Comparison of ENCODE assay signal across 8 cellular contexts in genomic region chr1:44406761-44407429, GRCh38. TPM values are rescaled to one million over a fixed set of nuclear protein-coding genes. Genes with fewer than 3 reads are reported as not detected.
DNase-seq lines count a peak whose midpoint lies in the region; ATAC-seq and TF ChIP-seq lines count a peak whose summit lies in the region.

No MANE protein-coding gene starts in this region.

- H3K36me3 Mint-ChIP-seq in activated CD4-positive, alpha-beta T cell treated with anti-CD3 and anti-CD28 coated beads, Interleukin-2, amount 10 ng/mL, durations not matched to agents 24 days and 14 days (ENCODE audit: low read depth) = no peaks in the 10 kb centered on the region

- DNase-seq in GM20000 (ENCODE audit: low spot score) (peak; percentile 61), right atrium auricular region (ENCODE audit: low spot score) (no peak), NCI-H1436 (lab: John Stamatoyannopoulos, UW) (no peak)
- peak; percentile 71 for DNase-seq in activated CD4-positive, alpha-beta T cell treated with anti-CD3 and anti-CD28 coated beads, Interleukin-2, amount 10 ng/mL, durations not matched to agents 24 days and 14 days

- ATAC-seq in GM18520 (IDR thresholded peaks at IDR 0.05; ENCODE audit: unreplicated experiment) (no peak), HG02678 (IDR thresholded peaks at IDR 0.05; ENCODE audit: unreplicated experiment) (no peak), GM21717 (IDR thresholded peaks at IDR 0.05; ENCODE audit: unreplicated experiment) (no peak)

- H3K27me3 ChIP-seq in right atrium auricular region (peaks cover 23 to 43% of the 10 kb centered on the region in 2 donors), skeletal muscle tissue (ENCODE audit: control insufficient read depth in 3 of 3, insufficient read depth in 3 of 3, low read length in 3 of 3) (peaks cover 86 to 89% (median 87%) of the 10 kb centered on the region in 3 donors)

- peak overlapping the region in 1 of 2 donors; percentile 47 for H3K27ac ChIP-seq in right atrium auricular region
- H3K27ac ChIP-seq in skeletal muscle tissue (ENCODE audit: low read depth, low read length) = no peak overlapping the region

- H3K27me3 Mint-ChIP-seq in activated CD4-positive, alpha-beta T cell treated with anti-CD3 and anti-CD28 coated beads, Interleukin-2, amount 10 ng/mL, durations not matched to agents 24 days and 14 days = peaks cover 45% of the 10 kb centered on the region

- peak overlapping the region; percentile 27 to 52 for H3K4me3 ChIP-seq in right atrium auricular region
- H3K4me3 ChIP-seq in skeletal muscle tissue (ENCODE audit: low read length in 3 of 3) = peak overlapping the region in 2 of 3 donors; percentile 47 to 55

- peak overlapping the region; percentile 89 for H3K4me3 Mint-ChIP-seq in activated CD4-positive, alpha-beta T cell treated with anti-CD3 and anti-CD28 coated beads, Interleukin-2, amount 10 ng/mL, durations not matched to agents 24 days and 14 days

- intact Hi-C loops in activated CD4-positive, alpha-beta T cell treated with anti-CD3 and anti-CD28 coated beads, Interleukin-2, amount 10 ng/mL, durations not matched to agents 24 days and 14 days (cut with micrococcal nuclease) = no loop called here

- H3K27ac Mint-ChIP-seq in activated CD4-positive, alpha-beta T cell treated with anti-CD3 and anti-CD28 coated beads, Interleukin-2, amount 10 ng/mL, durations not matched to agents 24 days and 14 days = no peak overlapping the region

- no peak overlapping the region for H3K9ac ChIP-seq in skeletal muscle tissue (ENCODE audit: low read depth in 1 of 3, low read length in 3 of 3)

- no peak for TF ChIP-seq CTCF in GM20000 (IDR thresholded peaks at IDR 0.05; ENCODE audit: extremely low read depth, missing control alignments)
- no peak for TF ChIP-seq CTCF in right atrium auricular region (IDR thresholded peaks at IDR 0.05)

- H3K9me3 ChIP-seq in right atrium auricular region (no peaks in the 10 kb centered on the region), skeletal muscle tissue (ENCODE audit: control insufficient read depth in 3 of 3, low read length in 3 of 3) (no peaks in the 10 kb centered on the region)

- no peaks in the 10 kb centered on the region for H3K9me3 Mint-ChIP-seq in activated CD4-positive, alpha-beta T cell treated with anti-CD3 and anti-CD28 coated beads, Interleukin-2, amount 10 ng/mL, durations not matched to agents 24 days and 14 days

- peaks cover 0 to 37% of the 10 kb centered on the region in 2 donors for H3K4me1 ChIP-seq in right atrium auricular region
- peaks cover 12 to 34% (median 18%) of the 10 kb centered on the region in 3 donors for H3K4me1 ChIP-seq in skeletal muscle tissue (ENCODE audit: control insufficient read depth in 3 of 3, insufficient read depth in 3 of 3, low read length in 3 of 3)

- H3K4me1 Mint-ChIP-seq in activated CD4-positive, alpha-beta T cell treated with anti-CD3 and anti-CD28 coated beads, Interleukin-2, amount 10 ng/mL, durations not matched to agents 24 days and 14 days = peaks cover 22% of the 10 kb centered on the region

- H3K36me3 ChIP-seq in right atrium auricular region = no peaks in the 10 kb centered on the region
- no peaks in the 10 kb centered on the region for H3K36me3 ChIP-seq in skeletal muscle tissue (ENCODE audit: control insufficient read depth in 3 of 3, insufficient read depth in 3 of 3, low read length in 3 of 3)

RNA-seq across cellular contexts. Expression of gene RNF220, which starts 1.8 kb away (rescaled TPM):
- 101 and 102 TPM in 2 replicates for total RNA-seq in activated CD4-positive, alpha-beta T cell treated with anti-CD3 and anti-CD28 coated beads, Interleukin-2, amount 10 ng/mL, durations not matched to agents 24 days and 14 days
- 10 to 100 TPM; 76.1 to 91.6 TPM for total RNA-seq in right atrium auricular region
- total RNA-seq in skeletal muscle tissue = 25.1 TPM

RNA-seq across cellular contexts. Expression of gene ERI3, which starts 51.8 kb away (rescaled TPM):
- 50.2 and 53.2 TPM in 2 replicates for total RNA-seq in activated CD4-positive, alpha-beta T cell treated with anti-CD3 and anti-CD28 coated beads, Interleukin-2, amount 10 ng/mL, durations not matched to agents 24 days and 14 days
- 10 to 100 TPM; 38.0 to 40.4 TPM for total RNA-seq in right atrium auricular region
- 52.7 TPM for total RNA-seq in skeletal muscle tissue

Comparison
In these comparisons a context has a peak if more than half of its experiments do, and no peak if none do; other contexts are left out.
1. DNase-seq: peak in GM20000 (single experiment) and activated CD4-positive, alpha-beta T cell treated with anti-CD3 and anti-CD28 coated beads, Interleukin-2, amount 10 ng/mL, durations not matched to agents 24 days and 14 days (single experiment); none in right atrium auricular region (single experiment) and NCI-H1436 (single experiment).